In the genomic region with DNA sequence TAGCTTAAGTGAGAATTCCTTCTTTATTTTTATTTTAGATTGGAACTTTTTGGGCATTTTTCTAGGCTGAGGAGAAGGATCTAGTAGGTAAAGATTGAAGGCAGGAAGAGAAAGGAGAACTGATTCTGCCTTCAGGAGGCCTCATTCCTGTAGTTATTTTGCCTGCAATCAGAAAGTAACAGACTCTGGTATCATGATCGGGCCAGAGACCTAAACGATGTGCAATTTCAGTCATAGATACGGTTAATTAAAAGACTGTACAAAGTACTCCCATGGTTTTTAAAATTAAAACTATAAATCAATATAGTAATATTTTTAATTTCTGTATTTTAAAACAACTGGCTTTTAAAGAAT, we compare ENCODE assay signal across 8 cellular contexts. TPM values are rescaled to one million over a fixed set of nuclear protein-coding genes. Genes with fewer than 3 reads are reported as not detected.
DNase-seq lines count a peak whose midpoint lies in the region; ATAC-seq lines count a peak whose summit lies in the region.
"Not testable (repeated sequence)": the region's sequence is repeated elsewhere in the genome, so short reads cannot be mapped to it uniquely, and the experiment has no call there.

No MANE protein-coding gene starts in this region.

- DNase-seq in activated CD8-positive, alpha-beta memory T cell treated with anti-CD3 and anti-CD28 coated beads, Interleukin-2, amount 10 ng/mL, durations not matched to agents 7 days and 5 days; stimulated activated naive B cell treated with anti-CD40 and anti-IgM and Interleukin-4, amounts not matched to agents 10 μg/mL and 1 μg/mL and 100 μg/mL, for 72 hours: not testable (repeated sequence)

- H3K9me3 Mint-ChIP-seq in activated CD8-positive, alpha-beta memory T cell treated with anti-CD3 and anti-CD28 coated beads, Interleukin-2, amount 10 ng/mL, durations not matched to agents 7 days and 5 days (ENCODE audit: low read depth); stimulated activated naive B cell treated with anti-CD40 and anti-IgM and Interleukin-4, amounts not matched to agents 10 μg/mL and 1 μg/mL and 100 μg/mL, for 72 hours: not testable (repeated sequence)

- H3K27me3 Mint-ChIP-seq in activated CD8-positive, alpha-beta memory T cell treated with anti-CD3 and anti-CD28 coated beads, Interleukin-2, amount 10 ng/mL, durations not matched to agents 7 days and 5 days; stimulated activated naive B cell treated with anti-CD40 and anti-IgM and Interleukin-4, amounts not matched to agents 10 μg/mL and 1 μg/mL and 100 μg/mL, for 72 hours: not testable (repeated sequence)

- H3K27ac Mint-ChIP-seq in activated CD8-positive, alpha-beta memory T cell treated with anti-CD3 and anti-CD28 coated beads, Interleukin-2, amount 10 ng/mL, durations not matched to agents 7 days and 5 days; stimulated activated naive B cell treated with anti-CD40 and anti-IgM and Interleukin-4, amounts not matched to agents 10 μg/mL and 1 μg/mL and 100 μg/mL, for 72 hours: not testable (repeated sequence)

- not testable (repeated sequence) for H3K36me3 Mint-ChIP-seq in activated CD8-positive, alpha-beta memory T cell treated with anti-CD3 and anti-CD28 coated beads, Interleukin-2, amount 10 ng/mL, durations not matched to agents 7 days and 5 days; stimulated activated naive B cell treated with anti-CD40 and anti-IgM and Interleukin-4, amounts not matched to agents 10 μg/mL and 1 μg/mL and 100 μg/mL, for 72 hours

- not testable (repeated sequence) for H3K4me3 Mint-ChIP-seq in activated CD8-positive, alpha-beta memory T cell treated with anti-CD3 and anti-CD28 coated beads, Interleukin-2, amount 10 ng/mL, durations not matched to agents 7 days and 5 days; stimulated activated naive B cell treated with anti-CD40 and anti-IgM and Interleukin-4, amounts not matched to agents 10 μg/mL and 1 μg/mL and 100 μg/mL, for 72 hours

- not testable (repeated sequence) for H3K4me1 Mint-ChIP-seq in activated CD8-positive, alpha-beta memory T cell treated with anti-CD3 and anti-CD28 coated beads, Interleukin-2, amount 10 ng/mL, durations not matched to agents 7 days and 5 days; stimulated activated naive B cell treated with anti-CD40 and anti-IgM and Interleukin-4, amounts not matched to agents 10 μg/mL and 1 μg/mL and 100 μg/mL, for 72 hours

- CTCF ChIA-PET in activated CD8-positive, alpha-beta memory T cell treated with anti-CD3 and anti-CD28 coated beads, Interleukin-2, amount 10 ng/mL, durations not matched to agents 7 days and 5 days (lab: Charles Lee) = not testable (repeated sequence)

- peak; percentile 26 for ATAC-seq in GM18861 (IDR thresholded peaks at IDR 0.05; ENCODE audit: unreplicated experiment)
- peak; percentile 42 for ATAC-seq in GM19372 (IDR thresholded peaks at IDR 0.05; ENCODE audit: low read depth, unreplicated experiment)
- peak; percentile 44 for ATAC-seq in GM21526 (IDR thresholded peaks at IDR 0.05; ENCODE audit: low FRiP score, unreplicated experiment)
- ATAC-seq in HG02678 (IDR thresholded peaks at IDR 0.05; ENCODE audit: unreplicated experiment) = peak; percentile 34
- peak; percentile 36 for ATAC-seq in HG03066 (IDR thresholded peaks at IDR 0.05; ENCODE audit: low read depth, unreplicated experiment)
- ATAC-seq in HG03469 (IDR thresholded peaks at IDR 0.05; ENCODE audit: unreplicated experiment) = peak; percentile 12
- ATAC-seq in activated CD8-positive, alpha-beta memory T cell treated with anti-CD3 and anti-CD28 coated beads, Interleukin-2, amount 10 ng/mL, durations not matched to agents 7 days and 5 days = peak; percentile 28
- ATAC-seq in stimulated activated naive B cell treated with anti-CD40 and anti-IgM and Interleukin-4, amounts not matched to agents 10 μg/mL and 1 μg/mL and 100 μg/mL, for 72 hours (replicated peaks) = peak; percentile 52 to 53

RNA-seq across cellular contexts. Expression of gene NOTCH2NLA, which starts 54.7 kb away (rescaled TPM):
- 10 to 100 TPM; 28.8 to 38.9 TPM for total RNA-seq in activated CD8-positive, alpha-beta memory T cell treated with anti-CD3 and anti-CD28 coated beads, Interleukin-2, amount 10 ng/mL, durations not matched to agents 7 days and 5 days
